2 cellular contexts compared by ENCODE assay signal in the genomic region with DNA sequence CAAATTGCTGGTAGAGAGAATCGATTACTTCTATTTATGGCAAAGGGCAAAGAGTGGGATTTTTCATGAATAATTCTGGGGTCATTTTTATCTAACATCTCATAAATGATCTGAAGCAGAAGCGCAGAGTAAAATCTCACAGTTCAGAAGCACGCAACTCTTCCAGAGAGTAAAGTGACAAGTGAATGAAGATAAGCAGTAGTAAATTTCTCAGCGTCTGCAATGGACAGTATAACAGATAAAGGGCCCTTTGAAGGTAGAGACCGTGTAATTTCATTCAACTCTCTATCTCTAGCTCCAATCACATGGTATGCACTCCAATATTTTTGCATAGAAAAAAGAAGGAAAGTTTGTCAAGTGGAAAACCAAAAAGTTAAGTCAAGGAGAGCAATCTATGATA.
A peak's percentile ranks its signal among the peaks of the same experiment; 100 is the strongest.
TF ChIP-seq lines count a peak whose summit lies in the region.

No MANE protein-coding gene starts in this region.

TF ChIP-seq in HCT116, 20 proteins besides CTCF, POLR2A, EP300 and RAD21 (continued from another document):
- TF ChIP-seq JUND (IDR thresholded peaks at IDR 0.05) (no peak), ELF1 (IDR thresholded peaks at IDR 0.05; ENCODE audit: borderline replicate concordance, low read depth) (no peak), ZNF274 (IDR thresholded peaks at IDR 0.05; ENCODE audit: low read depth, low read length) (no peak), SP1 (IDR thresholded peaks at IDR 0.05; ENCODE audit: low read depth) (no peak), EZH2 (IDR thresholded peaks at IDR 0.05) (no peak)
- TF ChIP-seq, protein P1, sequence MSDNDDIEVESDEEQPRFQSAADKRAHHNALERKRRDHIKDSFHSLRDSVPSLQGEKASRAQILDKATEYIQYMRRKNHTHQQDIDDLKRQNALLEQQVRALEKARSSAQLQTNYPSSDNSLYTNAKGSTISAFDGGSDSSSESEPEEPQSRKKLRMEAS (IDR thresholded peaks at IDR 0.05): no peak
- TF ChIP-seq, protein P2, sequence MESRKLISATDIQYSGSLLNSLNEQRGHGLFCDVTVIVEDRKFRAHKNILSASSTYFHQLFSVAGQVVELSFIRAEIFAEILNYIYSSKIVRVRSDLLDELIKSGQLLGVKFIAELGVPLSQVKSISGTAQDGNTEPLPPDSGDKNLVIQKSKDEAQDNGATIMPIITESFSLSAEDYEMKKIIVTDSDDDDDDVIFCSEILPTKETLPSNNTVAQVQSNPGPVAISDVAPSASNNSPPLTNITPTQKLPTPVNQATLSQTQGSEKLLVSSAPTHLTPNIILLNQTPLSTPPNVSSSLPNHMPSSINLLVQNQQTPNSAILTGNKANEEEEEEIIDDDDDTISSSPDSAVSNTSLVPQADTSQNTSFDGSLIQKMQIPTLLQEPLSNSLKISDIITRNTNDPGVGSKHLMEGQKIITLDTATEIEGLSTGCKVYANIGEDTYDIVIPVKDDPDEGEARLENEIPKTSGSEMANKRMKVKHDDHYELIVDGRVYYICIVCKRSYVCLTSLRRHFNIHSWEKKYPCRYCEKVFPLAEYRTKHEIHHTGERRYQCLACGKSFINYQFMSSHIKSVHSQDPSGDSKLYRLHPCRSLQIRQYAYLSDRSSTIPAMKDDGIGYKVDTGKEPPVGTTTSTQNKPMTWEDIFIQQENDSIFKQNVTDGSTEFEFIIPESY (IDR thresholded peaks at IDR 0.05; ENCODE audit: extremely low read depth, insufficient replicate concordance, low read length): no peak

TF ChIP-seq in K562, 482 proteins besides CTCF, POLR2A, EP300 and RAD21 (continued from another document):
- TF ChIP-seq, protein P3, sequence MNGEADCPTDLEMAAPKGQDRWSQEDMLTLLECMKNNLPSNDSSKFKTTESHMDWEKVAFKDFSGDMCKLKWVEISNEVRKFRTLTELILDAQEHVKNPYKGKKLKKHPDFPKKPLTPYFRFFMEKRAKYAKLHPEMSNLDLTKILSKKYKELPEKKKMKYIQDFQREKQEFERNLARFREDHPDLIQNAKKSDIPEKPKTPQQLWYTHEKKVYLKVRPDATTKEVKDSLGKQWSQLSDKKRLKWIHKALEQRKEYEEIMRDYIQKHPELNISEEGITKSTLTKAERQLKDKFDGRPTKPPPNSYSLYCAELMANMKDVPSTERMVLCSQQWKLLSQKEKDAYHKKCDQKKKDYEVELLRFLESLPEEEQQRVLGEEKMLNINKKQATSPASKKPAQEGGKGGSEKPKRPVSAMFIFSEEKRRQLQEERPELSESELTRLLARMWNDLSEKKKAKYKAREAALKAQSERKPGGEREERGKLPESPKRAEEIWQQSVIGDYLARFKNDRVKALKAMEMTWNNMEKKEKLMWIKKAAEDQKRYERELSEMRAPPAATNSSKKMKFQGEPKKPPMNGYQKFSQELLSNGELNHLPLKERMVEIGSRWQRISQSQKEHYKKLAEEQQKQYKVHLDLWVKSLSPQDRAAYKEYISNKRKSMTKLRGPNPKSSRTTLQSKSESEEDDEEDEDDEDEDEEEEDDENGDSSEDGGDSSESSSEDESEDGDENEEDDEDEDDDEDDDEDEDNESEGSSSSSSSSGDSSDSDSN (IDR thresholded peaks at IDR 0.05; ENCODE audit: borderline replicate concordance in 1 of 2, low read depth in 2 of 2, low read length in 2 of 2): no peak
- TF ChIP-seq CXXC5 (CRISPR knock-in tag; IDR thresholded peaks at IDR 0.05) (peak; percentile 50), ARID1B (IDR thresholded peaks at IDR 0.05) (peak; percentile 58), ZNF133 (CRISPR knock-in tag; IDR thresholded peaks at IDR 0.05) (no peak), ZNF253 (CRISPR knock-in tag; conservative IDR thresholded peaks at IDR 0.05) (no peak), TEAD1 (CRISPR knock-in tag; IDR thresholded peaks at IDR 0.05) (no peak), TEAD4 (IDR thresholded peaks at IDR 0.05; ENCODE audit: low read length) (peak; percentile 41), TEAD4 (CRISPR knock-in tag; IDR thresholded peaks at IDR 0.05; ENCODE audit: borderline replicate concordance) (no peak), ZNF316 (IDR thresholded peaks at IDR 0.05) (no peak), ZKSCAN1 (IDR thresholded peaks at IDR 0.05; ENCODE audit: low read depth, low read length) (no peak), RB1 (IDR thresholded peaks at IDR 0.05; ENCODE audit: low read depth) (no peak), LEF1 (IDR thresholded peaks at IDR 0.05) (0 out of 2 replicates have a peak, but pooled peaks have one; percentile 33), FOXM1 (IDR thresholded peaks at IDR 0.05; ENCODE audit: low read depth) (no peak), FOXM1 (CRISPR knock-in tag; IDR thresholded peaks at IDR 0.05; ENCODE audit: low read depth) (no peak), TAL1 (IDR thresholded peaks at IDR 0.05) (peak; percentile 8; the same call in 1 of the 2 replicates), TAF7 (tag; IDR thresholded peaks at IDR 0.05) (no peak), CBFA2T3 (IDR thresholded peaks at IDR 0.05) (peak; percentile 66)
- TF ChIP-seq, protein P4, sequence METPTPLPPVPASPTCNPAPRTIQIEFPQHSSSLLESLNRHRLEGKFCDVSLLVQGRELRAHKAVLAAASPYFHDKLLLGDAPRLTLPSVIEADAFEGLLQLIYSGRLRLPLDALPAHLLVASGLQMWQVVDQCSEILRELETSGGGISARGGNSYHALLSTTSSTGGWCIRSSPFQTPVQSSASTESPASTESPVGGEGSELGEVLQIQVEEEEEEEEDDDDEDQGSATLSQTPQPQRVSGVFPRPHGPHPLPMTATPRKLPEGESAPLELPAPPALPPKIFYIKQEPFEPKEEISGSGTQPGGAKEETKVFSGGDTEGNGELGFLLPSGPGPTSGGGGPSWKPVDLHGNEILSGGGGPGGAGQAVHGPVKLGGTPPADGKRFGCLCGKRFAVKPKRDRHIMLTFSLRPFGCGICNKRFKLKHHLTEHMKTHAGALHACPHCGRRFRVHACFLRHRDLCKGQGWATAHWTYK (CRISPR knock-in tag; IDR thresholded peaks at IDR 0.05): no peak
- TF ChIP-seq, protein P5, sequence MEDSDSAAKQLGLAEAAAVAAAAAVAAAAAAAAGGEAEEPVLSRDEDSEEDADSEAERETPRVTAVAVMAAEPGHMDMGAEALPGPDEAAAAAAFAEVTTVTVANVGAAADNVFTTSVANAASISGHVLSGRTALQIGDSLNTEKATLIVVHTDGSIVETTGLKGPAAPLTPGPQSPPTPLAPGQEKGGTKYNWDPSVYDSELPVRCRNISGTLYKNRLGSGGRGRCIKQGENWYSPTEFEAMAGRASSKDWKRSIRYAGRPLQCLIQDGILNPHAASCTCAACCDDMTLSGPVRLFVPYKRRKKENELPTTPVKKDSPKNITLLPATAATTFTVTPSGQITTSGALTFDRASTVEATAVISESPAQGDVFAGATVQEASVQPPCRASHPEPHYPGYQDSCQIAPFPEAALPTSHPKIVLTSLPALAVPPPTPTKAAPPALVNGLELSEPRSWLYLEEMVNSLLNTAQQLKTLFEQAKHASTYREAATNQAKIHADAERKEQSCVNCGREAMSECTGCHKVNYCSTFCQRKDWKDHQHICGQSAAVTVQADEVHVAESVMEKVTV (CRISPR knock-in tag; IDR thresholded peaks at IDR 0.05): no peak
- TF ChIP-seq, protein P6, sequence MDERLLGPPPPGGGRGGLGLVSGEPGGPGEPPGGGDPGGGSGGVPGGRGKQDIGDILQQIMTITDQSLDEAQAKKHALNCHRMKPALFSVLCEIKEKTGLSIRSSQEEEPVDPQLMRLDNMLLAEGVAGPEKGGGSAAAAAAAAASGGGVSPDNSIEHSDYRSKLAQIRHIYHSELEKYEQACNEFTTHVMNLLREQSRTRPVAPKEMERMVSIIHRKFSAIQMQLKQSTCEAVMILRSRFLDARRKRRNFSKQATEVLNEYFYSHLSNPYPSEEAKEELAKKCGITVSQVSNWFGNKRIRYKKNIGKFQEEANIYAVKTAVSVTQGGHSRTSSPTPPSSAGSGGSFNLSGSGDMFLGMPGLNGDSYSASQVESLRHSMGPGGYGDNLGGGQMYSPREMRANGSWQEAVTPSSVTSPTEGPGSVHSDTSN (CRISPR knock-in tag; IDR thresholded peaks at IDR 0.05; ENCODE audit: low read depth): no peak
- TF ChIP-seq, protein P6 (tag; conservative IDR thresholded peaks at IDR 0.05; ENCODE audit: low read depth): peak; percentile 73
- TF ChIP-seq, protein P7, sequence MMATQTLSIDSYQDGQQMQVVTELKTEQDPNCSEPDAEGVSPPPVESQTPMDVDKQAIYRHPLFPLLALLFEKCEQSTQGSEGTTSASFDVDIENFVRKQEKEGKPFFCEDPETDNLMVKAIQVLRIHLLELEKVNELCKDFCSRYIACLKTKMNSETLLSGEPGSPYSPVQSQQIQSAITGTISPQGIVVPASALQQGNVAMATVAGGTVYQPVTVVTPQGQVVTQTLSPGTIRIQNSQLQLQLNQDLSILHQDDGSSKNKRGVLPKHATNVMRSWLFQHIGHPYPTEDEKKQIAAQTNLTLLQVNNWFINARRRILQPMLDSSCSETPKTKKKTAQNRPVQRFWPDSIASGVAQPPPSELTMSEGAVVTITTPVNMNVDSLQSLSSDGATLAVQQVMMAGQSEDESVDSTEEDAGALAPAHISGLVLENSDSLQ (IDR thresholded peaks at IDR 0.05): 0 out of 2 replicates have a peak, but pooled peaks have one; percentile 13
